Comparison of ENCODE assay signal across 8 cellular contexts in the genomic region with DNA sequence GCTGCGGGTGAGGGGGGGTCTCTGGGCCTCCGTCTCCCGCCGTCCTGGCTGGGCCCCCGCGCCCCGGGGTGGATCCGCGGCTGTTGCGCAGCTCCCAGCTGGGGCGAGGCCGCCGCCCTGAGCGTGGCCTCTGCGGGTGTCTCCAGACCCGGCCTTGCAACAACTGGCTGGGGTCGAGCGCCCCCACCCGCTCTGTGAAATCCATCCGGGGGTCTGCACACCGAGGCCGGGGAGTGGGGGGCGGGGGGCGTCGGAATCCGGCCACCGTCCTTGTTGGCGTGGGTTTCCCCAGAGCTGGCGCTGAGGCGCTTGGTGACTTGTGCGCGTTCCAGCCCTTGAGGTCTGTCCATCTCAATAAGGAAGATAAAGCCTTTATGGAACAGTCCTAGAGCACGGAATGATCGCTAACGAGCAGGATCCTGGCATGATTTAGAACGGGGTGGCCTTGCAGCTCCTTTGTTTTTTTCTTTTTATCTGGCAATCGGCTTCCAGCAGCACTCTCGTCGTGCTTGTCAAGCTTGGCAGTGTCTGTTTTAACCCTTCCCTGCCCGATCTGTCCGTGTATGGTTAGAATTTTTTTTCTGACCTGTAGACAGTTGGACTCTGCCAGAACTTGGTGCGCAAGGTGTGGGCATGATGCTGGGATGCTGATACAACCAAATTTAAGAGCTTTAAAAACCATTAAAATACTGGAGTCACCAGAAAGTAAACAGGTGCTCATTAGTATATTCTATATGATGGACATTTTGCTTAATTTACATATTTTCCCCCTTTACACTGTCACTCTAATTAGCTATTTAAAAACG. TPM values are rescaled to one million over a fixed set of nuclear protein-coding genes. Genes with fewer than 3 reads are reported as not detected.
DNase-seq lines count a peak whose midpoint lies in the region; ATAC-seq, FAIRE-seq and TF ChIP-seq lines count a peak whose summit lies in the region.

No MANE protein-coding gene starts in this region.

- peaks cover 19% of the 10 kb centered on the region for H3K4me1 ChIP-seq in astrocyte (ENCODE audit: insufficient read depth, low read length)
- peaks cover 3% of the 10 kb centered on the region for H3K4me1 ChIP-seq in right cardiac atrium (ENCODE audit: control insufficient read depth, insufficient read depth, low read length)

- H3K9me3 Mint-ChIP-seq in astrocyte (ENCODE audit: unreplicated experiment): no peaks in the 10 kb centered on the region

- peak overlapping the region; percentile 96 for H3K9ac ChIP-seq in astrocyte (ENCODE audit: low read length)

- intact Hi-C loops in right cardiac atrium (cut with DNase I): loop anchor here in 1 of 4 donors (5.0 kb wide), 1 partner anchor 33 kb away; no protein-coding TSS in a partner anchor

- peak overlapping the region; percentile 93 for H3K27ac ChIP-seq in astrocyte (ENCODE audit: low read depth, low read length)
- H3K27ac ChIP-seq in right cardiac atrium (ENCODE audit: low read length): peak overlapping the region; percentile 89

- peak overlapping the region; percentile 100 for H3K4me3 ChIP-seq in astrocyte (ENCODE audit: insufficient read depth, low read depth, low read length)
- peak overlapping the region; percentile 80 for H3K4me3 ChIP-seq in right cardiac atrium (ENCODE audit: low read length)

- WGBS in right cardiac atrium: 1% methylated on average over 43 of the region's 43 CpGs

- H3K27me3 ChIP-seq in astrocyte (ENCODE audit: insufficient read depth, low read length) (no peaks in the 10 kb centered on the region), right cardiac atrium (ENCODE audit: control insufficient read depth, insufficient read depth) (no peaks in the 10 kb centered on the region)

- DNase-seq in DMS153 treated with DMSO at 0.1 percent for 48 hours (lab: John Stamatoyannopoulos, UW; ENCODE audit: unreplicated experiment): peak; percentile 32
- no peak for DNase-seq in astrocyte (ENCODE audit: low read depth)
- peak; percentile 64 to 87 (median 84) for DNase-seq in right cardiac atrium
- peak; percentile 42 for DNase-seq in pons (ENCODE audit: low spot score)
- DNase-seq in GDM1 (lab: John Stamatoyannopoulos, UW): no peak

- H3K36me3 ChIP-seq in astrocyte (ENCODE audit: insufficient read depth, low read length): peaks cover 5% of the 10 kb centered on the region

- peak overlapping the region; percentile 86 for H3K27ac Mint-ChIP-seq in astrocyte (ENCODE audit: unreplicated experiment)

- peak overlapping the region; percentile 99 for H3K4me3 Mint-ChIP-seq in astrocyte (ENCODE audit: unreplicated experiment)

- TF ChIP-seq CTCF in astrocyte (IDR thresholded peaks at IDR 0.05; ENCODE audit: insufficient read depth, low read depth, low read length): no peak

- peak; percentile 50 for ATAC-seq in GM19455 (IDR thresholded peaks at IDR 0.05; ENCODE audit: unreplicated experiment)
- ATAC-seq in HG03469 (IDR thresholded peaks at IDR 0.05; ENCODE audit: unreplicated experiment): peak; percentile 11
- ATAC-seq in right cardiac atrium: peak; percentile 54 to 59

- H3K36me3 Mint-ChIP-seq in astrocyte (ENCODE audit: low read depth, unreplicated experiment): peaks cover 2% of the 10 kb centered on the region

- H3K4me2 ChIP-seq in astrocyte (ENCODE audit: low read length): peak overlapping the region; percentile 92

- H3K4me1 Mint-ChIP-seq in astrocyte (ENCODE audit: low read depth, unreplicated experiment): peaks cover 31% of the 10 kb centered on the region

- no peak for FAIRE-seq in astrocyte (lab: Jason Lieb, UNC)

- H3K9me3 ChIP-seq in astrocyte (ENCODE audit: insufficient read depth, low read depth, low read length): no peaks in the 10 kb centered on the region
- H3K9me3 ChIP-seq in right cardiac atrium (ENCODE audit: control insufficient read depth, low read length): no peaks in the 10 kb centered on the region

- no peaks in the 10 kb centered on the region for H3K27me3 Mint-ChIP-seq in astrocyte (ENCODE audit: low read depth, unreplicated experiment)

- H3K79me2 ChIP-seq in astrocyte (ENCODE audit: insufficient read depth, low read length): peaks cover 57% of the 10 kb centered on the region

- H4K20me1 ChIP-seq in astrocyte (ENCODE audit: insufficient read depth, low read length): peaks cover 53% of the 10 kb centered on the region

- H2AFZ ChIP-seq in astrocyte (ENCODE audit: low read depth, low read length): no peak overlapping the region

TF ChIP-seq in PFSK-1, 5 proteins besides CTCF, POLR2A, EP300 and RAD21:
- TF ChIP-seq TAF1 (IDR thresholded peaks at IDR 0.05; ENCODE audit: borderline replicate concordance, insufficient read depth, low read length) (peak; percentile 30; the same call in 1 of the 2 replicates), SIN3A (IDR thresholded peaks at IDR 0.05; ENCODE audit: borderline replicate concordance, insufficient read depth, low read length) (peak; percentile 39; the same call in 1 of the 2 replicates), FOXP2 (optimal IDR thresholded peaks at IDR 0.05; ENCODE audit: borderline replicate concordance, extremely low read depth, extremely low read length, insufficient read depth) (no peak), POLR2AphosphoS5 (IDR thresholded peaks at IDR 0.05; ENCODE audit: low read depth, low read length) (0 out of 2 replicates have a peak, but pooled peaks have one; percentile 36)
- TF ChIP-seq, protein P1, sequence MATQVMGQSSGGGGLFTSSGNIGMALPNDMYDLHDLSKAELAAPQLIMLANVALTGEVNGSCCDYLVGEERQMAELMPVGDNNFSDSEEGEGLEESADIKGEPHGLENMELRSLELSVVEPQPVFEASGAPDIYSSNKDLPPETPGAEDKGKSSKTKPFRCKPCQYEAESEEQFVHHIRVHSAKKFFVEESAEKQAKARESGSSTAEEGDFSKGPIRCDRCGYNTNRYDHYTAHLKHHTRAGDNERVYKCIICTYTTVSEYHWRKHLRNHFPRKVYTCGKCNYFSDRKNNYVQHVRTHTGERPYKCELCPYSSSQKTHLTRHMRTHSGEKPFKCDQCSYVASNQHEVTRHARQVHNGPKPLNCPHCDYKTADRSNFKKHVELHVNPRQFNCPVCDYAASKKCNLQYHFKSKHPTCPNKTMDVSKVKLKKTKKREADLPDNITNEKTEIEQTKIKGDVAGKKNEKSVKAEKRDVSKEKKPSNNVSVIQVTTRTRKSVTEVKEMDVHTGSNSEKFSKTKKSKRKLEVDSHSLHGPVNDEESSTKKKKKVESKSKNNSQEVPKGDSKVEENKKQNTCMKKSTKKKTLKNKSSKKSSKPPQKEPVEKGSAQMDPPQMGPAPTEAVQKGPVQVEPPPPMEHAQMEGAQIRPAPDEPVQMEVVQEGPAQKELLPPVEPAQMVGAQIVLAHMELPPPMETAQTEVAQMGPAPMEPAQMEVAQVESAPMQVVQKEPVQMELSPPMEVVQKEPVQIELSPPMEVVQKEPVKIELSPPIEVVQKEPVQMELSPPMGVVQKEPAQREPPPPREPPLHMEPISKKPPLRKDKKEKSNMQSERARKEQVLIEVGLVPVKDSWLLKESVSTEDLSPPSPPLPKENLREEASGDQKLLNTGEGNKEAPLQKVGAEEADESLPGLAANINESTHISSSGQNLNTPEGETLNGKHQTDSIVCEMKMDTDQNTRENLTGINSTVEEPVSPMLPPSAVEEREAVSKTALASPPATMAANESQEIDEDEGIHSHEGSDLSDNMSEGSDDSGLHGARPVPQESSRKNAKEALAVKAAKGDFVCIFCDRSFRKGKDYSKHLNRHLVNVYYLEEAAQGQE (IDR thresholded peaks at IDR 0.05; ENCODE audit: insufficient read depth in 1 of 2, low read depth in 2 of 2, low read length in 2 of 2): no peak

RNA-seq across cellular contexts. Expression of a gene that starts 0.7 kb away (rescaled TPM):
- polyA plus RNA-seq in PFSK-1 (2012; ENCODE audit: insufficient read length, low read depth): 120 TPM
- 542 and 552 TPM in 2 replicates for total RNA-seq in astrocyte
- 100 to 1,000 TPM; 720 to 770 (median 741) TPM for total RNA-seq in right cardiac atrium
- 929 TPM for polyA plus RNA-seq in right cardiac atrium

RNA-seq across cellular contexts. Expression of a gene that starts 39.4 kb away (rescaled TPM):
- 0.14 TPM for polyA plus RNA-seq in PFSK-1 (2012; ENCODE audit: insufficient read length, low read depth)
- total RNA-seq in astrocyte (3.7 and 4.2 TPM in 2 replicates), right cardiac atrium (1 to 10 TPM in 1 of 4 donors, under 1 TPM in 3; 0.64 to 1.8 (median 0.77) TPM)
- polyA plus RNA-seq in right cardiac atrium: 0.59 TPM

Comparison
In these comparisons a context has a peak if more than half of its experiments do, and no peak if none do; other contexts are left out.
1. DNase-seq: peak in DMS153 treated with DMSO at 0.1 percent for 48 hours (single experiment), right cardiac atrium (3 of 3) and pons (single experiment); none in astrocyte (single experiment) and GDM1 (single experiment).
2. Peak in every context shown above with its lines, with median percentiles within 50 percentile points of each other: ATAC-seq.